25 cellular contexts compared by ENCODE assay signal in the genomic region with DNA sequence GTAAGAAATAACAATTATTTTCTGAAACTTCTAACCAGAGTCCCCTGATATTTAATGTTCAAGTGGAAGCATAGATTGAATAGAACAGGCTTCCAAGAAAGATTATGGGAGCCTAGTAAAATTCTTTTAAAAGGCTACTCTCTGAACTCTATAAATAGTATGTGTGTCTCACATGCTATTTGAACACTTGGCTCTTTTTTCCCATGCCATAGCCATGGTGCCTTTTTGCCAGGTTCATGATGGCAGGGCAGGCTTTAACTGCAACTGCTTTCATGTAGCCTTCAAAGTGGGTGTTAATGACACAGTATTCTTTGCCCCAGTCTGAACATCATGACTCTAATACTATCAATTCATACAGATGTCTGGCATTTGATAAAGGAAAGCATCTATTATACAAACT. TPM values are rescaled to one million over a fixed set of nuclear protein-coding genes. Genes with fewer than 3 reads are reported as not detected.
"Had no signal": no experiment of that assay in that cellular context is flagged by ENCODE, and none has a peak within 500 bp of the region (broad histone marks: within the 10 kb centered on the region; RNA-seq: fewer than 3 reads in every experiment).

No MANE protein-coding gene starts in this region.

- H3K27ac ChIP-seq: epithelial cell of prostate, esophagus muscularis mucosa, gastroesophageal sphincter, left lung, sigmoid colon, suprapubic skin, thyroid gland had no signal

- DNase-seq: effector memory CD8-positive, alpha-beta T cell; glutamatergic neuron; immature natural killer cell; left lung; mesenchymal stem cell; midbrain; naive B cell; occipital lobe; sigmoid colon; stimulated activated CD4-positive, alpha-beta T cell treated with anti-CD3 and anti-CD28 coated beads, Interleukin-2, amount 100 ng/mL, for 48 hours; stimulated activated naive CD8-positive, alpha-beta T cell treated with anti-CD3 and anti-CD28 coated beads, Interleukin-15, Interleukin-2, amounts not matched to agents 100 U/mL and 50 U/mL, for 24 hours; thyroid gland had no signal

- H3K9me3 ChIP-seq: esophagus muscularis mucosa, gastroesophageal sphincter, left lung, sigmoid colon, suprapubic skin, thyroid gland had no signal

- H3K27me3 ChIP-seq: esophagus muscularis mucosa, gastroesophageal sphincter, left lung, sigmoid colon, suprapubic skin, thyroid gland had no signal

- H3K4me1 ChIP-seq: left lung, suprapubic skin, thyroid gland had no signal

- H3K9me3 Mint-ChIP-seq: dendritic cell treated with granulocyte-macrophage colony-stimulating factor and Interleukin-4, amounts not matched to agents 40 ng/mL and 50 ng/mL, for 4 days; immature natural killer cell; naive B cell; nephron; stimulated activated effector memory CD8-positive, alpha-beta T cell treated with anti-CD3 and anti-CD28 coated beads, Interleukin-12 subunit alpha, Interleukin-12 subunit beta, amount 100 ng/mL, for 72 hours; type B pancreatic cell had no signal

- ATAC-seq: effector memory CD8-positive, alpha-beta T cell; gastroesophageal sphincter; left lung; stimulated activated effector memory CD8-positive, alpha-beta T cell treated with anti-CD3 and anti-CD28 coated beads, Interleukin-12 subunit alpha, Interleukin-12 subunit beta, amount 100 ng/mL, for 72 hours; stimulated activated naive CD8-positive, alpha-beta T cell treated with anti-CD3 and anti-CD28 coated beads, Interleukin-15, Interleukin-2, amounts not matched to agents 100 U/mL and 50 U/mL, for 24 hours had no signal

- H3K4me3 ChIP-seq: esophagus muscularis mucosa, gastroesophageal sphincter, left lung, lung, sigmoid colon, smooth muscle cell, suprapubic skin, thyroid gland had no signal

- H3K36me3 Mint-ChIP-seq: immature natural killer cell; naive B cell; stimulated activated effector memory CD8-positive, alpha-beta T cell treated with anti-CD3 and anti-CD28 coated beads, Interleukin-12 subunit alpha, Interleukin-12 subunit beta, amount 100 ng/mL, for 72 hours; type B pancreatic cell had no signal

- H3K27ac Mint-ChIP-seq: dendritic cell treated with granulocyte-macrophage colony-stimulating factor and Interleukin-4, amounts not matched to agents 40 ng/mL and 50 ng/mL, for 4 days; effector memory CD8-positive, alpha-beta T cell; immature natural killer cell; naive B cell; nephron; stimulated activated effector memory CD8-positive, alpha-beta T cell treated with anti-CD3 and anti-CD28 coated beads, Interleukin-12 subunit alpha, Interleukin-12 subunit beta, amount 100 ng/mL, for 72 hours; type B pancreatic cell had no signal

- H3K36me3 ChIP-seq: esophagus muscularis mucosa, gastroesophageal sphincter, left lung, sigmoid colon, suprapubic skin, thyroid gland had no signal

RNA-seq across cellular contexts. Expression of a gene that starts 23.0 kb away (rescaled TPM):
- total RNA-seq: esophagus muscularis mucosa, fibroblast of villous mesenchyme, gastroesophageal sphincter, left lung, lung, occipital lobe, pulmonary artery endothelial cell, sigmoid colon, smooth muscle cell, suprapubic skin, thyroid gland had no signal
- polyA plus RNA-seq: immature natural killer cell, keratinocyte, lung, smooth muscle cell had no signal
